ENCODE assay signal across 7 cellular contexts in the genomic region with DNA sequence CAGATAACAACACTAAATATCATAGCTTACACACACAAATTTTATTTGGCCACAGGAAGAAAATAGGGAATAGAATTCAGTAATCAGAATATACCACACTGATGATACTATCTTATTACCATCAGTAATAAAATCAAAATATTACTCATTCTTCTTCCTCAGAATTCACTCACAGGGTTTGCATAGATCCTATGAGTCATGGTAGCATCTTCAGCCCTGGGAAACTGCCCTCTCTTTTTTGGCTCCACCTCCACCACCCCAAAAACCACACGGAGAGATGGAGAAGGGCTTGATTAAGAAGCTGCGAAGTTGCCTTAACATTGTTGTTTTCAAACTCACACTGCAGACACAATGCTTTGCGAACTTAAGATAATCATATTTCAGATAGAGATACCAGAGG.
A peak's percentile ranks its signal among the peaks of the same experiment; 100 is the strongest.
DNase-seq lines count a peak whose midpoint lies in the region; ATAC-seq, FAIRE-seq and TF ChIP-seq lines count a peak whose summit lies in the region.

No MANE protein-coding gene starts in this region.

- H3K27me3 Mint-ChIP-seq in activated CD8-positive, alpha-beta T cell treated with anti-CD3 and anti-CD28 coated beads for 36 hours, result no peaks in the 10 kb centered on the region

- intact Hi-C loops in activated CD8-positive, alpha-beta T cell treated with anti-CD3 and anti-CD28 coated beads for 36 hours (cut with micrococcal nuclease), result loop anchor here (2.0 kb wide), 1 partner anchor 90 kb away; no protein-coding TSS in a partner anchor

- peak; percentile 88 for ATAC-seq in activated CD8-positive, alpha-beta T cell treated with anti-CD3 and anti-CD28 coated beads for 36 hours
- peak; percentile 96 for ATAC-seq in stimulated activated effector memory CD8-positive, alpha-beta T cell treated with anti-CD3 and anti-CD28 coated beads, Interleukin-12 subunit alpha, Interleukin-12 subunit beta, amount 100 ng/mL, for 72 hours
- no peak for ATAC-seq in HG03108 (IDR thresholded peaks at IDR 0.05; ENCODE audit: unreplicated experiment)

- peak; percentile 42 for DNase-seq in HTR-8/SVneo (ENCODE audit: insufficient read length, low spot score)
- DNase-seq in activated CD8-positive, alpha-beta T cell treated with anti-CD3 and anti-CD28 coated beads for 36 hours, result peak; percentile 83
- peak; percentile 26 for DNase-seq in glomerular visceral epithelial cell (ENCODE audit: extremely low spot score)
- DNase-seq in stimulated activated effector memory CD8-positive, alpha-beta T cell treated with anti-CD3 and anti-CD28 coated beads, Interleukin-12 subunit alpha, Interleukin-12 subunit beta, amount 100 ng/mL, for 72 hours (ENCODE audit: low spot score in 2 of 2), result peak; percentile 32 to 75
- DNase-seq in epidermal melanocyte (ENCODE audit: insufficient read length, low spot score), result no peak
- DNase-seq in GM13977 (ENCODE audit: low spot score), result no peak

- peak overlapping the region; percentile 73 for H3K27ac Mint-ChIP-seq in activated CD8-positive, alpha-beta T cell treated with anti-CD3 and anti-CD28 coated beads for 36 hours
- H3K27ac Mint-ChIP-seq in stimulated activated effector memory CD8-positive, alpha-beta T cell treated with anti-CD3 and anti-CD28 coated beads, Interleukin-12 subunit alpha, Interleukin-12 subunit beta, amount 100 ng/mL, for 72 hours, result no peak overlapping the region

- in situ Hi-C loops in GM13977 (cut with MboI; ENCODE audit: low pct_unique_long_range_greater_than_20kb, low sequenced_read_pairs, unreplicated experiment), result no loop called here

- peak overlapping the region; percentile 30 for H3K4me3 Mint-ChIP-seq in activated CD8-positive, alpha-beta T cell treated with anti-CD3 and anti-CD28 coated beads for 36 hours
- H3K4me3 Mint-ChIP-seq in stimulated activated effector memory CD8-positive, alpha-beta T cell treated with anti-CD3 and anti-CD28 coated beads, Interleukin-12 subunit alpha, Interleukin-12 subunit beta, amount 100 ng/mL, for 72 hours, result peak overlapping the region; percentile 5

- H3K36me3 Mint-ChIP-seq in activated CD8-positive, alpha-beta T cell treated with anti-CD3 and anti-CD28 coated beads for 36 hours (ENCODE audit: low read depth), result peaks cover 2% of the 10 kb centered on the region
- no peaks in the 10 kb centered on the region for H3K36me3 Mint-ChIP-seq in stimulated activated effector memory CD8-positive, alpha-beta T cell treated with anti-CD3 and anti-CD28 coated beads, Interleukin-12 subunit alpha, Interleukin-12 subunit beta, amount 100 ng/mL, for 72 hours

- FAIRE-seq in HTR-8/SVneo (lab: Jason Lieb, UNC), result no peak

- TF ChIP-seq CTCF in activated CD8-positive, alpha-beta T cell treated with anti-CD3 and anti-CD28 coated beads for 36 hours (IDR thresholded peaks at IDR 0.05), result no peak
- TF ChIP-seq CTCF in GM13977 (IDR thresholded peaks at IDR 0.05; ENCODE audit: extremely low read depth, insufficient read depth, missing control alignments), result no peak

- POLR2A ChIA-PET in activated CD8-positive, alpha-beta T cell treated with anti-CD3 and anti-CD28 coated beads for 36 hours (lab: Charles Lee), result interaction anchor here (1.2 to 1.7 kb wide), 3 partner anchors 8 to 153 kb away, joined by 3 to 7 read pairs (median 4); partner anchors contain the start of gene AHR

- peaks cover 50% of the 10 kb centered on the region for H3K4me1 Mint-ChIP-seq in activated CD8-positive, alpha-beta T cell treated with anti-CD3 and anti-CD28 coated beads for 36 hours (ENCODE audit: low read depth)
- H3K4me1 Mint-ChIP-seq in stimulated activated effector memory CD8-positive, alpha-beta T cell treated with anti-CD3 and anti-CD28 coated beads, Interleukin-12 subunit alpha, Interleukin-12 subunit beta, amount 100 ng/mL, for 72 hours, result peaks cover 29% of the 10 kb centered on the region

- H3K9me3 Mint-ChIP-seq in activated CD8-positive, alpha-beta T cell treated with anti-CD3 and anti-CD28 coated beads for 36 hours, result no peaks in the 10 kb centered on the region
- no peaks in the 10 kb centered on the region for H3K9me3 Mint-ChIP-seq in stimulated activated effector memory CD8-positive, alpha-beta T cell treated with anti-CD3 and anti-CD28 coated beads, Interleukin-12 subunit alpha, Interleukin-12 subunit beta, amount 100 ng/mL, for 72 hours

- CTCF ChIA-PET in activated CD8-positive, alpha-beta T cell treated with anti-CD3 and anti-CD28 coated beads for 36 hours (lab: Charles Lee), result interaction anchor here (1.0 to 1.4 kb wide), 3 partner anchors 9 to 161 kb away, joined by 4 to 7 read pairs (median 7); no protein-coding TSS in a partner anchor

Comparison
In these comparisons a context has a peak if more than half of its experiments do, and no peak if none do; other contexts are left out.
1. DNase-seq: peak in HTR-8/SVneo (single experiment), activated CD8-positive, alpha-beta T cell treated with anti-CD3 and anti-CD28 coated beads for 36 hours (single experiment), glomerular visceral epithelial cell (single experiment) and stimulated activated effector memory CD8-positive, alpha-beta T cell treated with anti-CD3 and anti-CD28 coated beads, Interleukin-12 subunit alpha, Interleukin-12 subunit beta, amount 100 ng/mL, for 72 hours (2 of 2); none in epidermal melanocyte (single experiment) and GM13977 (single experiment).